Comparison of ENCODE assay signal across 17 cellular contexts in the genomic region with DNA sequence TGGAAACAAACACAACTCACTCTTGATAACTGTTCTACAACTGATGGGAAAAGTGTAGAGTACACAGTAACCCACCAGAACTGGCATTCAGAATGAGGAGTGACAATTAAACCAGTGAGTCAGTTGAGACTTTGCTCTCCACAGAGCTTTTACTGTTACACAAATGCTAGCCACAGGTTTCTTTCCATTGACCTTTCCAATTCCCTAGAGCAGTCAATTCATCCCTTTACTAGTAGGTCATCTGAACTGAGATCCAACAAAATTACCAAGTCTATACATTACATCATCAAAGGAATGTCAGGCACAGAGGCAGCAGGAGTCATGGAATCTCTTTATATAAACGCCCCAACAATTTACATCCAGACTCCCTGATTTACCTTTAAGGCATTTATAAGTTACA.
DNase-seq lines count a peak whose midpoint lies in the region; ATAC-seq and TF ChIP-seq lines count a peak whose summit lies in the region.
"Had no signal": no experiment of that assay in that cellular context is flagged by ENCODE, and none has a peak within 500 bp of the region (broad histone marks: within the 10 kb centered on the region; RNA-seq: fewer than 3 reads in every experiment).

No MANE protein-coding gene starts in this region.

- CTCF ChIA-PET in WTC11 (lab: Charles Lee): interaction anchor here (1.2 kb wide), 2 partner anchors 90 to 259 kb away, joined by 3 to 7 read pairs; no protein-coding TSS in a partner anchor

- peak; percentile 25 for DNase-seq in HCEC 1CT
- DNase-seq in WTC11 (ENCODE audit: low spot score): no peak
- DNase-seq in iPS DF 4.7 (ENCODE audit: extremely low read depth, low spot score): peak; percentile 72
- DNase-seq in stromal cell of bone marrow (ENCODE audit: low read depth): peak; percentile 70
- DNase-seq in dermis blood vessel endothelial cell: no peak
- no peak for DNase-seq in COR-L47 (lab: John Stamatoyannopoulos, UW)
- no peak for DNase-seq in activated gamma-delta T cell treated with Interleukin-2 at 50 U/mL for 16 hours
- DNase-seq: activated CD8-positive, alpha-beta memory T cell treated with anti-CD3 and anti-CD28 coated beads for 24 hours; activated naive CD4-positive, alpha-beta T cell treated with anti-CD3 and anti-CD28 coated beads, Interleukin-2, amount 50 U/mL, for 16 hours; esophagus squamous epithelium; NCI-H1694; NCI-H748 treated with DMSO at 0.1 percent for 48 hours; nephron progenitor cell; SHP77 treated with DMSO at 0.1 percent for 48 hours; sigmoid colon had no signal

- POLR2A ChIA-PET in WTC11 (lab: Charles Lee): interaction anchor here (0.6 kb wide), 1 partner anchor 64 kb away, joined by 3 read pairs; no protein-coding TSS in a partner anchor

- peak overlapping the region; percentile 86 for H3K27ac Mint-ChIP-seq in WTC11
- H3K27ac Mint-ChIP-seq: IgD-negative memory B cell, nephron progenitor cell had no signal

- TF ChIP-seq CTCF in WTC11 (IDR thresholded peaks at IDR 0.05): no peak

- no peaks in the 10 kb centered on the region for H3K9me3 Mint-ChIP-seq in WTC11
- H3K9me3 Mint-ChIP-seq: IgD-negative memory B cell, nephron progenitor cell had no signal

- ATAC-seq in WTC11: peak; percentile 97
- ATAC-seq: left lobe of liver had no signal

- no peaks in the 10 kb centered on the region for H3K27me3 Mint-ChIP-seq in WTC11 (ENCODE audit: low read depth)
- H3K27me3 Mint-ChIP-seq: IgD-negative memory B cell had no signal

- H3K4me1 Mint-ChIP-seq in WTC11: peaks cover 63% of the 10 kb centered on the region

- H3K36me3 Mint-ChIP-seq in WTC11: no peaks in the 10 kb centered on the region

- H3K4me3 Mint-ChIP-seq in WTC11: peak overlapping the region; percentile 19
- H3K4me3 Mint-ChIP-seq: IgD-negative memory B cell, nephron progenitor cell had no signal

TF ChIP-seq in WTC11, 78 proteins besides CTCF, POLR2A, EP300 and RAD21:
- TF ChIP-seq OVOL2 (CRISPR knock-in tag; IDR thresholded peaks at IDR 0.05; ENCODE audit: borderline replicate concordance): no peak
- TF ChIP-seq, protein P1, sequence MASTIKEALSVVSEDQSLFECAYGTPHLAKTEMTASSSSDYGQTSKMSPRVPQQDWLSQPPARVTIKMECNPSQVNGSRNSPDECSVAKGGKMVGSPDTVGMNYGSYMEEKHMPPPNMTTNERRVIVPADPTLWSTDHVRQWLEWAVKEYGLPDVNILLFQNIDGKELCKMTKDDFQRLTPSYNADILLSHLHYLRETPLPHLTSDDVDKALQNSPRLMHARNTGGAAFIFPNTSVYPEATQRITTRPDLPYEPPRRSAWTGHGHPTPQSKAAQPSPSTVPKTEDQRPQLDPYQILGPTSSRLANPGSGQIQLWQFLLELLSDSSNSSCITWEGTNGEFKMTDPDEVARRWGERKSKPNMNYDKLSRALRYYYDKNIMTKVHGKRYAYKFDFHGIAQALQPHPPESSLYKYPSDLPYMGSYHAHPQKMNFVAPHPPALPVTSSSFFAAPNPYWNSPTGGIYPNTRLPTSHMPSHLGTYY (CRISPR knock-in tag; IDR thresholded peaks at IDR 0.05): no peak
- TF ChIP-seq, protein P2, sequence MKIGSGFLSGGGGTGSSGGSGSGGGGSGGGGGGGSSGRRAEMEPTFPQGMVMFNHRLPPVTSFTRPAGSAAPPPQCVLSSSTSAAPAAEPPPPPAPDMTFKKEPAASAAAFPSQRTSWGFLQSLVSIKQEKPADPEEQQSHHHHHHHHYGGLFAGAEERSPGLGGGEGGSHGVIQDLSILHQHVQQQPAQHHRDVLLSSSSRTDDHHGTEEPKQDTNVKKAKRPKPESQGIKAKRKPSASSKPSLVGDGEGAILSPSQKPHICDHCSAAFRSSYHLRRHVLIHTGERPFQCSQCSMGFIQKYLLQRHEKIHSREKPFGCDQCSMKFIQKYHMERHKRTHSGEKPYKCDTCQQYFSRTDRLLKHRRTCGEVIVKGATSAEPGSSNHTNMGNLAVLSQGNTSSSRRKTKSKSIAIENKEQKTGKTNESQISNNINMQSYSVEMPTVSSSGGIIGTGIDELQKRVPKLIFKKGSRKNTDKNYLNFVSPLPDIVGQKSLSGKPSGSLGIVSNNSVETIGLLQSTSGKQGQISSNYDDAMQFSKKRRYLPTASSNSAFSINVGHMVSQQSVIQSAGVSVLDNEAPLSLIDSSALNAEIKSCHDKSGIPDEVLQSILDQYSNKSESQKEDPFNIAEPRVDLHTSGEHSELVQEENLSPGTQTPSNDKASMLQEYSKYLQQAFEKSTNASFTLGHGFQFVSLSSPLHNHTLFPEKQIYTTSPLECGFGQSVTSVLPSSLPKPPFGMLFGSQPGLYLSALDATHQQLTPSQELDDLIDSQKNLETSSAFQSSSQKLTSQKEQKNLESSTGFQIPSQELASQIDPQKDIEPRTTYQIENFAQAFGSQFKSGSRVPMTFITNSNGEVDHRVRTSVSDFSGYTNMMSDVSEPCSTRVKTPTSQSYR (CRISPR knock-in tag; IDR thresholded peaks at IDR 0.05): no peak

Comparison
In these comparisons a context has a peak if more than half of its experiments do, and no peak if none do; other contexts are left out.
1. DNase-seq: peak in HCEC 1CT (single experiment), iPS DF 4.7 (single experiment) and stromal cell of bone marrow (single experiment); none in WTC11 (single experiment), dermis blood vessel endothelial cell (single experiment), COR-L47 (single experiment) and activated gamma-delta T cell treated with Interleukin-2 at 50 U/mL for 16 hours (single experiment).